Comparison of ENCODE assay signal across 8 cellular contexts in the genomic region with DNA sequence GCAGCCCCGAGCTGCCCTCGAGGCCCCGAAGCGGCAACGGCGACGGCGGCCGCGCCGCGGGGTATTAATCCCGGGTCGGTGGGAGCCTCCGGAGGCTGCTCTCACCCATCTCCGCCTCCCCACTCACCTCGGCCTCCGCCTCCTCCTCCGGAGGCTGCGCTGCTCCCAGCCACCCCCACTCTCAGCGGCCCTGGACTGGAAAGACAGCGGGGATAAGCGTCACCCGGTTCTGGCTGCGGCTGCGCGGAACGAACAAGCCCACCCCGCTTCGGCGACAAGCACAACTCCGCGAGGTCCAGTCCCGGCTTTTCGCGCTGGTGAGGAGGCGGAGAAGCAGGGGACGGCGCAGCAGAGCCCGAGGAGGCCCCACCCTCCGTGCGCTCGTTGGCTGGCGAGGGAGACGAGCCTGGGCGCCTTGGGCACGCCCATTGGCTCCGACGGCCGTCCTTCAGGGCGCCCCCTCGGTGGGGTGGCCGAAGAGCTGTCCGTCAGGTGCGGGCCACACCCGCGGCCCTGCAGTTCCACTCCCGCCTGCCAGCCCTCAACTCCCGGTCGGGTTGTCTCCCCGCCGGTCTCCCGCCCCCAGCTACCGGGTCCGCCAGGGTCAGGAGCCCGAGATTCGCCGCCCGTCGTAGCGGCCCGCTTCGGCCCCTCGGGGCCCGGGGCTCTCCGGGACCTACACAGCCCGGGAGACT. TPM values are rescaled to one million over a fixed set of nuclear protein-coding genes. Genes with fewer than 3 reads are reported as not detected.
DNase-seq lines count a peak whose midpoint lies in the region; ATAC-seq and TF ChIP-seq lines count a peak whose summit lies in the region.

Gene ZMYM5, minus strand, starts transcription at position 327 of the 695 bp plus-strand sequence. CDS start 11,469 bp downstream, outside the sequence.

- H3K4me3 Mint-ChIP-seq in type B pancreatic cell, result peak within 1 kb of the TSS; percentile 97

- WGBS in adipose tissue, 3 donors, result 0% methylated on average over 59 to 77 of the region's 77 CpGs

- no peaks in the 10 kb centered on the region for H3K9me3 Mint-ChIP-seq in type B pancreatic cell

- H3K27me3 Mint-ChIP-seq in type B pancreatic cell, result no peaks in the 10 kb centered on the region

- DNase-seq in GM12865 (ENCODE audit: low read depth) (peak; percentile 100), NCI-H1436 (lab: John Stamatoyannopoulos, UW) (peak; percentile 88), T follicular helper cell (ENCODE audit: low read depth) (peak; percentile 87), cardiac septum (ENCODE audit: low spot score) (peak; percentile 99), pons (ENCODE audit: low spot score) (peak; percentile 99), type B pancreatic cell (ENCODE audit: extremely low spot score, unreplicated experiment) (peak; percentile 99)

- ATAC-seq in HG02763 (IDR thresholded peaks at IDR 0.05; ENCODE audit: unreplicated experiment), result peak; percentile 88

- H3K4me1 Mint-ChIP-seq in type B pancreatic cell (ENCODE audit: unreplicated experiment), result peaks cover 20% of the 10 kb centered on the region

- peaks cover 10% of the 10 kb centered on the region for H3K36me3 Mint-ChIP-seq in type B pancreatic cell

- H3K27ac Mint-ChIP-seq in type B pancreatic cell, result peak within 1 kb of the TSS; percentile 97

- intact Hi-C loops in cardiac septum (cut with DNase I), result loop anchor here (2.0 to 10.0 kb wide), 3 partner anchors 81 to 229 kb away; partner anchors contain the start of genes MPHOSPH8, PSPC1 and ZMYM2

- TF ChIP-seq CTCF in GM12865 (IDR thresholded peaks at IDR 0.05; ENCODE audit: insufficient read depth, low read depth, low read length, missing control alignments) (no peak), type B pancreatic cell (conservative IDR thresholded peaks at IDR 0.05) (no peak)

- peak within 1 kb of the TSS; percentile 99 for H3K27ac ChIP-seq in adipose tissue (ENCODE audit: low read depth, low read length)

- H3K4me3 ChIP-seq in GM12865 (ENCODE audit: low read depth, low read length), result peak within 1 kb of the TSS; percentile 90

RNA-seq across cellular contexts. Expression of gene ZMYM5, which starts in this region (rescaled TPM):
- polyA plus RNA-seq in adipose tissue, result 1 to 10 TPM; 4.2 to 7.6 (median 6.6) TPM
- total RNA-seq in cardiac septum (8.3 TPM), type B pancreatic cell (ENCODE audit: low replicate concordance) (15.1 and 16.4 TPM in 2 replicates)

Comparison
In these comparisons a context has a peak if more than half of its experiments do, and no peak if none do; other contexts are left out.
1. Peak in every context shown above with its lines: DNase-seq, ATAC-seq, H3K4me3 ChIP-seq and H3K27ac ChIP-seq.